In genomic region chrX:1592128-1592862, GRCh38 we compare ENCODE assay signal across 8 cellular contexts. TPM values are rescaled to one million over a fixed set of nuclear protein-coding genes. Genes with fewer than 3 reads are reported as not detected.
DNase-seq lines count a peak whose midpoint lies in the region; ATAC-seq and TF ChIP-seq lines count a peak whose summit lies in the region.

No MANE protein-coding gene starts in this region.

- H3K4me3 ChIP-seq in esophagus squamous epithelium (peak overlapping the region; percentile 85 to 97 (median 94)), neutrophil (ENCODE audit: low read depth in 1 of 2, low read length in 1 of 2) (peak overlapping the region; percentile 63 to 76)

- H3K36me3 ChIP-seq in esophagus squamous epithelium (peaks cover 30 to 40% (median 33%) of the 10 kb centered on the region in 3 donors), neutrophil (peaks cover 40% of the 10 kb centered on the region)

- H3K27ac ChIP-seq in esophagus squamous epithelium (peak overlapping the region; percentile 89 to 96 (median 90)), neutrophil (peak overlapping the region; percentile 95)

- intact Hi-C loops in esophagus squamous epithelium (cut with DNase I): loop anchor here (10.0 kb wide), 1 partner anchor 137 kb away; the partner anchor contains the start of gene ASMTL

- H3K27me3 ChIP-seq in esophagus squamous epithelium: no peaks in the 10 kb centered on the region
- no peaks in the 10 kb centered on the region for H3K27me3 ChIP-seq in neutrophil

- H3K9me3 ChIP-seq in esophagus squamous epithelium (no peaks in the 10 kb centered on the region), neutrophil (no peaks in the 10 kb centered on the region)

- TF ChIP-seq POLR2A in esophagus squamous epithelium (IDR thresholded peaks at IDR 0.05): no peak

- peak; percentile 42 for ATAC-seq in HG02884 (IDR thresholded peaks at IDR 0.05; ENCODE audit: unreplicated experiment)

- WGBS in esophagus squamous epithelium, 2 donors: 0 to 1% methylated on average over 5 to 19 of the region's 34 CpGs

- peaks cover 10 to 38% (median 11%) of the 10 kb centered on the region in 3 donors for H3K4me1 ChIP-seq in esophagus squamous epithelium
- H3K4me1 ChIP-seq in neutrophil (ENCODE audit: control insufficient read depth in 1 of 2, insufficient read depth in 1 of 2, low read depth in 1 of 2, low read length in 1 of 2): peaks cover 20 to 21% of the 10 kb centered on the region in 2 experiments

- TF ChIP-seq CTCF in esophagus squamous epithelium (IDR thresholded peaks at IDR 0.05) (no peak), neutrophil (IDR thresholded peaks at IDR 0.05) (no peak)

- peak; percentile 10 for DNase-seq in stimulated activated CD4-positive, alpha-beta T cell treated with anti-CD3 and anti-CD28 coated beads, Interleukin-4, amount 100 ng/mL, for 1 hour
- DNase-seq in stimulated activated CD4-positive, alpha-beta T cell treated with anti-CD3 and anti-CD28 coated beads, Interleukin-4, amount 100 ng/mL, for 24 hours: no peak
- DNase-seq in UCSD-AML1 (lab: John Stamatoyannopoulos, UW; ENCODE audit: unreplicated experiment) (peak; percentile 50), esophagus squamous epithelium (lab: John Stamatoyannopoulos, UW) (no peak), occipital lobe (lab: John Stamatoyannopoulos, UW) (no peak), NCI-H1048 (lab: John Stamatoyannopoulos, UW) (no peak)

RNA-seq across cellular contexts. Expression of gene AKAP17A, which starts 0.9 kb away (rescaled TPM):
- 10 to 100 TPM; 16.2 to 38.7 (median 30.6) TPM for total RNA-seq in esophagus squamous epithelium
- total RNA-seq in occipital lobe: 11.5 TPM

RNA-seq across cellular contexts. Expression of gene ASMT, which starts 22.6 kb away (rescaled TPM):
- total RNA-seq in esophagus squamous epithelium (not detected), occipital lobe (0.62 TPM)

RNA-seq across cellular contexts. Expression of gene P2RY8, which starts 55.3 kb away (rescaled TPM):
- total RNA-seq in esophagus squamous epithelium (1 to 10 TPM in 1 of 4 donors, under 1 TPM in 3; 0.34 to 1.3 (median 0.64) TPM), occipital lobe (0.16 TPM)

Comparison
In these comparisons a context has a peak if more than half of its experiments do, and no peak if none do; other contexts are left out.
1. DNase-seq: peak in stimulated activated CD4-positive, alpha-beta T cell treated with anti-CD3 and anti-CD28 coated beads, Interleukin-4, amount 100 ng/mL, for 1 hour (single experiment) and UCSD-AML1 (single experiment); none in stimulated activated CD4-positive, alpha-beta T cell treated with anti-CD3 and anti-CD28 coated beads, Interleukin-4, amount 100 ng/mL, for 24 hours (single experiment), esophagus squamous epithelium (single experiment), occipital lobe (single experiment) and NCI-H1048 (single experiment).